Comparison of ENCODE assay signal across 31 cellular contexts in the genomic region with DNA sequence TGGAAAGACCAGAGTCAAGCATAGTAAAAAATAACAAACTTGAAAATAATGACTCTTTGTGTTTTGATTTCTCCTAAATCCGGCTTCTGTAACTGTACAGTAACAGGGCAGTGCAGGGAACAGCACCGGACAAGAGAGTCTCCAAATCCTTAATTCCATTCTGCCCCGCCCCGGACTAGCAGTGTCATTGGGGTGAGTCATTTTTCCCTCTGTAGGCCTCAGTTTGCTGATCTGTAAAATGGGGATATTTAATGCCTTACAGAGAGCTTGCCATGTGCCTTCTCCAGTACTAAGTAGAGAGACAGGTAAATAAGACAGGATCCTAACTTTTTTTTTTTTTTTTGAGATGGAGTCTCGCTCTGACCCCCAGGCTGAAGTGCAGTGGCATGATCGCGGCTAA.
"Had no signal": no experiment of that assay in that cellular context is flagged by ENCODE, and none has a peak within 500 bp of the region (broad histone marks: within the 10 kb centered on the region; RNA-seq: fewer than 3 reads in every experiment).

No MANE protein-coding gene starts in this region.

- H3K4me2 ChIP-seq: neural progenitor cell, smooth muscle cell had no signal

- H3K4me1 Mint-ChIP-seq: nephron had no signal

- H3K27ac ChIP-seq: neural progenitor cell, ovary, parathyroid adenoma, psoas muscle, skin epidermis, spleen, suprapubic skin, testis, tibial artery, transverse colon, upper lobe of right lung, uterus had no signal

- H3K79me2 ChIP-seq: parathyroid adenoma had no signal

- H3K9me3 Mint-ChIP-seq: natural killer cell; nephron; neural progenitor cell; stimulated activated memory B cell treated with anti-CD40 and anti-IgM and Interleukin-4, amounts not matched to agents 10 μg/mL and 1 μg/mL and 100 μg/mL, for 72 hours; stimulated activated naive CD8-positive, alpha-beta T cell treated with anti-CD3 and anti-CD28 coated beads, Interleukin-15, amount 100 ng/mL, for 72 hours; type B pancreatic cell had no signal

- DNase-seq: natural killer cell; occipital lobe; ovary; posterior cingulate gyrus; psoas muscle; right cardiac atrium; spleen; stimulated activated CD4-positive, alpha-beta T cell treated with anti-CD3 and anti-CD28 coated beads, Interleukin-12 subunit alpha, Interleukin-12 subunit beta, amount 100 ng/mL, for 4 hours; stimulated activated CD4-positive, alpha-beta T cell treated with anti-CD3 and anti-CD28 coated beads, Interleukin-1b, Interleukin-23, amount 100 ng/mL, for 48 hours; stimulated activated CD4-positive, alpha-beta T cell treated with anti-CD3 and anti-CD28 coated beads, Interleukin-4, amount 100 ng/mL, for 1 hour; stimulated activated CD4-positive, alpha-beta T cell treated with anti-CD3 and anti-CD28 coated beads, Interleukin-4, amount 100 ng/mL, for 4 hours; stimulated activated CD8-positive, alpha-beta memory T cell treated with anti-CD3 and anti-CD28 coated beads, Interleukin-4, amount 100 ng/mL, for 48 hours; stimulated activated naive CD4-positive, alpha-beta T cell; stimulated activated naive CD8-positive, alpha-beta T cell treated with anti-CD3 and anti-CD28 coated beads, Interleukin-15, amount 100 ng/mL, for 72 hours; stimulated activated naive CD8-positive, alpha-beta T cell treated with anti-CD3 and anti-CD28 coated beads, Interleukin-15, Interleukin-2, amounts not matched to agents 100 U/mL and 50 U/mL, for 24 hours; substantia nigra; testis; tibial artery; transverse colon; upper lobe of right lung; uterus had no signal

- H3K27me3 ChIP-seq: ovary, testis, uterus had no signal

- H2AFZ ChIP-seq: neural progenitor cell, parathyroid adenoma had no signal

- H3K9me3 ChIP-seq: ovary, psoas muscle, spleen, suprapubic skin, testis, tibial artery, transverse colon, upper lobe of right lung, uterus had no signal

- H3K27ac Mint-ChIP-seq: natural killer cell; neural progenitor cell; progenitor cell of endocrine pancreas; stimulated activated memory B cell treated with anti-CD40 and anti-IgM and Interleukin-4, amounts not matched to agents 10 μg/mL and 1 μg/mL and 100 μg/mL, for 72 hours; stimulated activated naive CD8-positive, alpha-beta T cell treated with anti-CD3 and anti-CD28 coated beads, Interleukin-15, amount 100 ng/mL, for 72 hours; type B pancreatic cell had no signal

- H3K36me3 ChIP-seq: neural progenitor cell, ovary, spleen, suprapubic skin, tibial artery, transverse colon, upper lobe of right lung, uterus had no signal

- H3K36me3 Mint-ChIP-seq: natural killer cell; neural progenitor cell; stimulated activated memory B cell treated with anti-CD40 and anti-IgM and Interleukin-4, amounts not matched to agents 10 μg/mL and 1 μg/mL and 100 μg/mL, for 72 hours; type B pancreatic cell had no signal

- H3K9ac ChIP-seq: neural progenitor cell, parathyroid adenoma had no signal

- H3K4me3 ChIP-seq: neural progenitor cell, ovary, psoas muscle, skin epidermis, smooth muscle cell, spleen, suprapubic skin, testis, tibial artery, transverse colon, upper lobe of right lung, uterus had no signal

- ATAC-seq: natural killer cell; psoas muscle; right cardiac atrium; sciatic nerve; stimulated activated memory B cell treated with anti-CD40 and anti-IgM and Interleukin-4, amounts not matched to agents 10 μg/mL and 1 μg/mL and 100 μg/mL, for 72 hours; stimulated activated naive CD8-positive, alpha-beta T cell treated with anti-CD3 and anti-CD28 coated beads, Interleukin-15, amount 100 ng/mL, for 72 hours; stimulated activated naive CD8-positive, alpha-beta T cell treated with anti-CD3 and anti-CD28 coated beads, Interleukin-15, Interleukin-2, amounts not matched to agents 100 U/mL and 50 U/mL, for 24 hours; upper lobe of right lung had no signal

- H3K4me3 Mint-ChIP-seq: natural killer cell; nephron; neural progenitor cell; stimulated activated memory B cell treated with anti-CD40 and anti-IgM and Interleukin-4, amounts not matched to agents 10 μg/mL and 1 μg/mL and 100 μg/mL, for 72 hours; stimulated activated naive CD8-positive, alpha-beta T cell treated with anti-CD3 and anti-CD28 coated beads, Interleukin-15, amount 100 ng/mL, for 72 hours; type B pancreatic cell had no signal

- H3K4me1 ChIP-seq: parathyroid adenoma, psoas muscle, testis, uterus had no signal
